In the genomic region with DNA sequence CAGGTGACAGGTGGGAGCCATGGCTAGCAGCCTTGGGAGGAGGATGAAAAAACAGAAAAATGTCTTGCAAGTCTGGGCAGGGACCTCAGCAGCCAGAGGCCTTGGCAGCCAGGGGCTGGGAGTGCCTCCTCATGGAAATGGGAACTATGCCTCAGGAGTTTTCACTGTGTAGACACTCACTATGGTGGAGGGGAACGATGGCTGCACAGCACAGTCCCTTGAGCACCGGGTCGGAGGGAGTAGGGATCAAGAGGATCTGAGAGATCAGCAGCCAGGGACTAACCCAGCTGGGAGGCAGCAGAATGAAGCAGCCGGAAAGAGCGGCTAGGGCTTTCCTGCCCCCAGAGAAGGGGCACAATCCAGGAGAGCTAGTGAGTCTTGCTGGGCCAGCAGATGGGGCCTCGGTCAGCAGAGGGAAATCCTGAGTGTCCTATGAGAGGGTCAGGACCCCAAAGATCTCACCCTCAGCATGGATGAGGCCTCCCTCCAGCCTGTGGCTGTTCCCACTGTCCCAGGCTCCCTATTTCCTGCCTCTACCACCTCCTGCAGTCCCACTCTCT, we compare ENCODE assay signal across 1 cellular context.
TF ChIP-seq lines count a peak whose summit lies in the region.

No MANE protein-coding gene starts in this region.

TF ChIP-seq in K562, 482 proteins besides CTCF, POLR2A, EP300 and RAD21 (continued from another document):
- TF ChIP-seq, protein P1, sequence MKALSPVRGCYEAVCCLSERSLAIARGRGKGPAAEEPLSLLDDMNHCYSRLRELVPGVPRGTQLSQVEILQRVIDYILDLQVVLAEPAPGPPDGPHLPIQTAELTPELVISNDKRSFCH (CRISPR knock-in tag; IDR thresholded peaks at IDR 0.05): no peak
- TF ChIP-seq, protein P1 (tag; IDR thresholded peaks at IDR 0.05): 0 out of 2 replicates have a peak, but pooled peaks have one; percentile 37
- no peak for TF ChIP-seq FOSL1 (tag; conservative IDR thresholded peaks at IDR 0.05)
- TF ChIP-seq ELF1 (tag; IDR thresholded peaks at IDR 0.05): no peak
- TF ChIP-seq MTA3 (IDR thresholded peaks at IDR 0.05; ENCODE audit: borderline replicate concordance): 0 out of 2 replicates have a peak, but pooled peaks have one; percentile 14
- no peak for TF ChIP-seq PHTF2 (CRISPR knock-in tag; IDR thresholded peaks at IDR 0.05)
- no peak for TF ChIP-seq YBX1 (IDR thresholded peaks at IDR 0.05)
